Comparison of ENCODE assay signal across 14 cellular contexts in the genomic region with DNA sequence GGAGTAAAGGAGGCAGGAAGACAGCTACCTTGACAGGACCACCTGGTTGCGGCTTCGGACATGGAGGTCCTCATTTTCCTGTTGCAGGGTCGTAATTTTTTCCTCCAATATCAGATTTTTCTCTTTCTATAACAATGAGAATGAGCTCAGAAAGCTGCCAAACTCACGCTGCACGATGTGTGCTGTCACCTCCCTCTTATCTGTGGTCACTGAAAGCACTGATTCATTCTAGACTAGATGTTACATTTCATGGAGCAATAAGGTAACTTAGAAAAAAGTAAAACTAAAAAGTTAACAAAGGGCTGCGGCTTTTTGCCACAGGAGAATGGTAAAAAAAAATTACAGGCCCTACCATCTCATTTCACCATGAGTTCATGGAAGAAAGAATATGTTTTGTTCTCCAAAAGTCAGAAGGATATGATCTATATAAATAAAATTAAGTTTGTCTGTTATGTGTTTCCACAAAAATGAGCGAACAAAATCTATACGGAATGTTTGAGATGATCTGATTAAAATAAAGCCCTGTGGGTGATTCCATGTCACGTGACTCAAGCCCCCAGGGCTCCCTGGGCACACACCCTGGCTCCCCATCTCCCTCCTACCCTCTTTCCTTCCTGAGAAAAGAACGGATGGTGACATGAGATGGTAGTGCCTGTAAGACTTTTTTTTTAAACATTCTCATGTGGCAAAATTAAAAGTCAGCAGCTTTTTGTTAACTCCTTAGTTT.
"Had no signal": no experiment of that assay in that cellular context is flagged by ENCODE, and none has a peak within 500 bp of the region (broad histone marks: within the 10 kb centered on the region; RNA-seq: fewer than 3 reads in every experiment).

No MANE protein-coding gene starts in this region.

- H3K9me3 ChIP-seq: breast epithelium, left lung, ovary, thoracic aorta had no signal

- H3K27me3 Mint-ChIP-seq: activated naive CD8-positive, alpha-beta T cell treated with anti-CD3 and anti-CD28 coated beads for 36 hours had no signal

- H3K27ac ChIP-seq: breast epithelium, heart left ventricle, left lung, ovary, thoracic aorta had no signal

- H3K27me3 ChIP-seq: breast epithelium, heart left ventricle, left lung, ovary had no signal

- H3K4me1 ChIP-seq: breast epithelium had no signal

- ATAC-seq: heart left ventricle; stimulated activated naive CD8-positive, alpha-beta T cell treated with anti-CD3 and anti-CD28 coated beads, Interleukin-15, Interleukin-2, amounts not matched to agents 100 U/mL and 50 U/mL, for 24 hours had no signal

- DNase-seq: activated CD4-positive, alpha-beta T cell treated with anti-CD3 and anti-CD28 coated beads, Interleukin-2, amount 50 U/mL, for 4 hours; activated gamma-delta T cell; activated naive CD8-positive, alpha-beta T cell treated with anti-CD3 and anti-CD28 coated beads for 36 hours; aorta; heart left ventricle; left lung; ovary; stimulated activated CD4-positive, alpha-beta T cell treated with anti-CD3 and anti-CD28 coated beads, Interleukin-12 subunit alpha, Interleukin-12 subunit beta, amount 100 ng/mL, for 4 hours; stimulated activated naive CD8-positive, alpha-beta T cell treated with anti-CD3 and anti-CD28 coated beads, Interleukin-15, Interleukin-2, amounts not matched to agents 100 U/mL and 50 U/mL, for 24 hours had no signal

- H3K4me3 ChIP-seq: breast epithelium, heart left ventricle, left lung, ovary, thoracic aorta had no signal

- H3K27ac Mint-ChIP-seq: activated naive CD8-positive, alpha-beta T cell treated with anti-CD3 and anti-CD28 coated beads for 36 hours had no signal

- H3K36me3 ChIP-seq: breast epithelium, ovary had no signal

- FAIRE-seq: keratinocyte, urothelium cell line had no signal

- H3K4me3 Mint-ChIP-seq: activated naive CD8-positive, alpha-beta T cell treated with anti-CD3 and anti-CD28 coated beads for 36 hours; neural crest cell had no signal
